Comparison of ENCODE assay signal across 1 cellular context in the genomic region with DNA sequence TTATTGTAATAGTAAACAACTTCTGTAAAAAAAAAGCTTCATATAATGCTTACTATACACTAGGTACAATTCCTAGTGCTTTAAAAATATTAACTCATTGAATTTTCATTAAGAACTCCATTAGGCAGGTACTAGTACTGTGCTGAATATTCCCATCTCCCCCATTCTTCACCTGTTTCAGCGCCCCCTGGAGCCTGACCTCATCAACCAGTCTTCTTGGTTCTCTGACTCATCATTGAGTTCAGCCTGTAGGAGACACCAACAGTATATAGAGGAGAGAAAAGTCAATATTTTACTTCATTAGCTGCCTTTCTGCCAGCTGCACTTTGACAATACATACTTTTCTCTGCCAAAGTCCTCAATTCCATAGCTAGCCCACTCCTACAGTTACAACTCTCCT.
TF ChIP-seq lines count a peak whose summit lies in the region.

No MANE protein-coding gene starts in this region.

TF ChIP-seq in WTC11, 78 proteins besides CTCF, POLR2A, EP300 and RAD21 (continued from another document):
- TF ChIP-seq, protein P1, sequence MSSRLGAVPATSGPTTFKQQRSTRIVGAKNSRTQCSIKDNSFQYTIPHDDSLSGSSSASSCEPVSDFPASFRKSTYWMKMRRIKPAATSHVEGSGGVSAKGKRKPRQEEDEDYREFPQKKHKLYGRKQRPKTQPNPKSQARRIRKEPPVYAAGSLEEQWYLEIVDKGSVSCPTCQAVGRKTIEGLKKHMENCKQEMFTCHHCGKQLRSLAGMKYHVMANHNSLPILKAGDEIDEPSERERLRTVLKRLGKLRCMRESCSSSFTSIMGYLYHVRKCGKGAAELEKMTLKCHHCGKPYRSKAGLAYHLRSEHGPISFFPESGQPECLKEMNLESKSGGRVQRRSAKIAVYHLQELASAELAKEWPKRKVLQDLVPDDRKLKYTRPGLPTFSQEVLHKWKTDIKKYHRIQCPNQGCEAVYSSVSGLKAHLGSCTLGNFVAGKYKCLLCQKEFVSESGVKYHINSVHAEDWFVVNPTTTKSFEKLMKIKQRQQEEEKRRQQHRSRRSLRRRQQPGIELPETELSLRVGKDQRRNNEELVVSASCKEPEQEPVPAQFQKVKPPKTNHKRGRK (CRISPR knock-in tag; IDR thresholded peaks at IDR 0.05; ENCODE audit: borderline replicate concordance) = no peak
- TF ChIP-seq, protein P2, sequence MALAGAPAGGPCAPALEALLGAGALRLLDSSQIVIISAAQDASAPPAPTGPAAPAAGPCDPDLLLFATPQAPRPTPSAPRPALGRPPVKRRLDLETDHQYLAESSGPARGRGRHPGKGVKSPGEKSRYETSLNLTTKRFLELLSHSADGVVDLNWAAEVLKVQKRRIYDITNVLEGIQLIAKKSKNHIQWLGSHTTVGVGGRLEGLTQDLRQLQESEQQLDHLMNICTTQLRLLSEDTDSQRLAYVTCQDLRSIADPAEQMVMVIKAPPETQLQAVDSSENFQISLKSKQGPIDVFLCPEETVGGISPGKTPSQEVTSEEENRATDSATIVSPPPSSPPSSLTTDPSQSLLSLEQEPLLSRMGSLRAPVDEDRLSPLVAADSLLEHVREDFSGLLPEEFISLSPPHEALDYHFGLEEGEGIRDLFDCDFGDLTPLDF (CRISPR knock-in tag; IDR thresholded peaks at IDR 0.05) = no peak
- TF ChIP-seq, protein P3, sequence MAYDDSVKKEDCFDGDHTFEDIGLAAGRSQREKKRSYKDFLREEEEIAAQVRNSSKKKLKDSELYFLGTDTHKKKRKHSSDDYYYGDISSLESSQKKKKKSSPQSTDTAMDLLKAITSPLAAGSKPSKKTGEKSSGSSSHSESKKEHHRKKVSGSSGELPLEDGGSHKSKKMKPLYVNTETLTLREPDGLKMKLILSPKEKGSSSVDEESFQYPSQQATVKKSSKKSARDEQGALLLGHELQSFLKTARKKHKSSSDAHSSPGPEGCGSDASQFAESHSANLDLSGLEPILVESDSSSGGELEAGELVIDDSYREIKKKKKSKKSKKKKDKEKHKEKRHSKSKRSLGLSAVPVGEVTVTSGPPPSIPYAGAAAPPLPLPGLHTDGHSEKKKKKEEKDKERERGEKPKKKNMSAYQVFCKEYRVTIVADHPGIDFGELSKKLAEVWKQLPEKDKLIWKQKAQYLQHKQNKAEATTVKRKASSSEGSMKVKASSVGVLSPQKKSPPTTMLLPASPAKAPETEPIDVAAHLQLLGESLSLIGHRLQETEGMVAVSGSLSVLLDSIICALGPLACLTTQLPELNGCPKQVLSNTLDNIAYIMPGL (CRISPR knock-in tag; IDR thresholded peaks at IDR 0.05) = no peak
- TF ChIP-seq FOXJ3 (CRISPR knock-in tag; IDR thresholded peaks at IDR 0.05; ENCODE audit: borderline replicate concordance) (no peak), JAZF1 (CRISPR knock-in tag; IDR thresholded peaks at IDR 0.05) (no peak), CREM (CRISPR knock-in tag; IDR thresholded peaks at IDR 0.05) (no peak), ETV6 (CRISPR knock-in tag; IDR thresholded peaks at IDR 0.05) (no peak)
